10 cellular contexts compared by ENCODE assay signal in the genomic region with DNA sequence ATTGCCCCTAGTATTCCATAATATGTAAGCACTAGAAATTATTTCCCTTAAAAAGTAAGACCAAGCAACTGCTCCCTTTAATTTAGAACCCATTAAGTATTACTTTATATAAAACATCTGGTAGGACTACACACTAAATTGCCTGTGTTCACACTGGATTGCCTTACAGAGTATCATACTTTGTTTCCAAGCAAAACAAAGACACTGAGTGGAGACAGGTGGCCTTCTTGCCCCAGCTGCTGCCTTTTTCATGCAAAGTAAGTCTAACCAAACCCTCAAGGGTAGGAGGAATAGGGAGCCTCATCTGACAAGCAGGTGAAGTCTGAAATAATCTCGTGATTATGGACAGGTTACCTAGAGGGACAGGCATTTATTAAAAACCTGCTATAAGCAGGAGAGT.
DNase-seq lines count a peak whose midpoint lies in the region; ATAC-seq and TF ChIP-seq lines count a peak whose summit lies in the region.
"Had no signal": no experiment of that assay in that cellular context is flagged by ENCODE, and none has a peak within 500 bp of the region (broad histone marks: within the 10 kb centered on the region; RNA-seq: fewer than 3 reads in every experiment).

No MANE protein-coding gene starts in this region.

- H3K4me1 ChIP-seq in CD4-positive, alpha-beta memory T cell (ENCODE audit: insufficient read depth, low read length): no peaks in the 10 kb centered on the region
- H3K4me1 ChIP-seq in heart left ventricle: no peaks in the 10 kb centered on the region

- DNase-seq in DMS79 (lab: John Stamatoyannopoulos, UW): peak; percentile 16
- peak; percentile 97 for DNase-seq in NCI-H524 treated with DMSO at 0.1 percent for 48 hours (lab: John Stamatoyannopoulos, UW)
- no peak for DNase-seq in CD4-positive, alpha-beta memory T cell
- DNase-seq in heart left ventricle: no peak
- DNase-seq in AG20443 (ENCODE audit: low spot score): no peak
- DNase-seq in NK-92 treated with Interleukin-12 subunit alpha and Interleukin-12 subunit beta, amount 100 ng/mL, for 24 hours (lab: John Stamatoyannopoulos, UW): no peak
- DNase-seq: NCI-H2227 treated with DMSO at 0.1 percent for 48 hours had no signal

- H3K4me3 ChIP-seq in CD4-positive, alpha-beta memory T cell (ENCODE audit: low read length in 2 of 2): no peak overlapping the region
- no peak overlapping the region for H3K4me3 ChIP-seq in heart left ventricle
- H3K4me3 ChIP-seq: cardiac muscle cell had no signal

- H3K9me3 Mint-ChIP-seq in CD4-positive, alpha-beta memory T cell: peaks cover 0 to 3% (median 0%) of the 10 kb centered on the region in 8 donors

- CTCF ChIA-PET in CD4-positive, alpha-beta memory T cell (lab: Charles Lee; ENCODE audit: partially characterized antibody): no interaction called here

- no peak for TF ChIP-seq CTCF in heart left ventricle (IDR thresholded peaks at IDR 0.05)

- POLR2A ChIA-PET in CD4-positive, alpha-beta memory T cell (lab: Charles Lee; ENCODE audit: partially characterized antibody): no interaction called here

- ATAC-seq in GM21526 (IDR thresholded peaks at IDR 0.05; ENCODE audit: low FRiP score, unreplicated experiment) (peak; percentile 88), HG03354 (IDR thresholded peaks at IDR 0.05; ENCODE audit: poor library complexity, severe bottlenecking, unreplicated experiment) (peak; percentile 96), heart left ventricle (no peak)

- no peaks in the 10 kb centered on the region for H3K9me3 ChIP-seq in CD4-positive, alpha-beta memory T cell (ENCODE audit: control insufficient read depth in 1 of 2, low read length in 2 of 2)
- no peaks in the 10 kb centered on the region for H3K9me3 ChIP-seq in heart left ventricle

- H3K27me3 Mint-ChIP-seq in CD4-positive, alpha-beta memory T cell: peaks cover 9 to 19% of the 10 kb centered on the region in 2 donors

- 17 to 29% (median 24%) methylated on average over 1 of the region's 1 CpG for WGBS in heart left ventricle, 4 donors

- no peak overlapping the region for H3K4me3 Mint-ChIP-seq in CD4-positive, alpha-beta memory T cell

- H3K36me3 ChIP-seq in CD4-positive, alpha-beta memory T cell (ENCODE audit: insufficient read depth, low read length): no peaks in the 10 kb centered on the region
- no peaks in the 10 kb centered on the region for H3K36me3 ChIP-seq in heart left ventricle
- H3K36me3 ChIP-seq: cardiac muscle cell had no signal

- intact Hi-C loops in CD4-positive, alpha-beta memory T cell (cut with micrococcal nuclease): no loop called here
- intact Hi-C loops in heart left ventricle (cut with DNase I): no loop called here

- H3K27ac Mint-ChIP-seq in CD4-positive, alpha-beta memory T cell: no peak overlapping the region

- H3K36me3 Mint-ChIP-seq in CD4-positive, alpha-beta memory T cell: no peaks in the 10 kb centered on the region

- no peak for TF ChIP-seq POLR2A in heart left ventricle (IDR thresholded peaks at IDR 0.05)

- H3K27me3 ChIP-seq in CD4-positive, alpha-beta memory T cell (ENCODE audit: insufficient read depth, low read length): no peaks in the 10 kb centered on the region
- peaks cover 0 to 11% (median 0%) of the 10 kb centered on the region in 9 donors for H3K27me3 ChIP-seq in heart left ventricle
- H3K27me3 ChIP-seq: cardiac muscle cell had no signal

- H3K27ac ChIP-seq in CD4-positive, alpha-beta memory T cell (ENCODE audit: low read depth, low read length): no peak overlapping the region
- no peak overlapping the region for H3K27ac ChIP-seq in heart left ventricle
- H3K27ac ChIP-seq: cardiac muscle cell had no signal

- no peaks in the 10 kb centered on the region for H3K4me1 Mint-ChIP-seq in CD4-positive, alpha-beta memory T cell

Comparison
In these comparisons a context has a peak if more than half of its experiments do, and no peak if none do; other contexts are left out.
1. DNase-seq: peak in DMS79 (single experiment) and NCI-H524 treated with DMSO at 0.1 percent for 48 hours (single experiment); none in CD4-positive, alpha-beta memory T cell (0 of 5), heart left ventricle (0 of 5), AG20443 (single experiment) and NK-92 treated with Interleukin-12 subunit alpha and Interleukin-12 subunit beta, amount 100 ng/mL, for 24 hours (single experiment).
2. ATAC-seq: peak in GM21526 (single experiment) and HG03354 (single experiment); none in heart left ventricle (0 of 4).